ENCODE assay signal across 20 cellular contexts in the genomic region with DNA sequence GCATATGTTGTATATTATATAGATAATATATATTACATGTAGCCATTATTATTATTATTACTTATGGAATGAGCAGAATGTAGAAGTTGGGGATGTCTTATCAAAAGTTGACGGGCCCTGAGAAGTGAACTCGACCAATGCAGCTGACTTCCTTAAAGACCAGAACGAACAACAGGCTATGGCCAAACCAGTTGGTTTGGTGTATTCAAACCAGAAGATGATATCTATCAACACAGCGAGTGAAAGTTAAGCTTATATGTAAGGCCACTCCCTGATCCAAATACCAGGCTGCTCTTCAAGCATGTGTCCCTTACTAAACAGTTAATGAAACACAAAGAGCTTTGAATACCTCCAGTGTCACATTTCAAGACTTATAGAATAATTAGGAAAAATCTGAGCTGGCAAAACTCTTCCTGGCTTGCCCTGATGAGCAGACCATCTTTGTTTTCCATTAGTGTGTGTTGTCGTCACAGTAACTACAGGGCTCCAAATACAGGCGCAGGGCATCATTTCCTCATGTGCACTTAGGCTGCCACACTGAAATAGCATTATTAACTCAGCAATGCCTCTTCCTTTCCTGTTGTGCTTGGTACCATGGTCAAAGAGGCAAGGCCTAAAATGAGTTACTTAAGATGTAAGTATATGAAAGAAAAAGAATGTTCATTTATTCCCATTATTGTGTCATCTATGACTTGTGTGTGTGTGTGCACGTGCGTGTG. TPM values are rescaled to one million over a fixed set of nuclear protein-coding genes. Genes with fewer than 3 reads are reported as not detected.
DNase-seq lines count a peak whose midpoint lies in the region; ATAC-seq, FAIRE-seq and TF ChIP-seq lines count a peak whose summit lies in the region.
"Had no signal": no experiment of that assay in that cellular context is flagged by ENCODE, and none has a peak within 500 bp of the region (broad histone marks: within the 10 kb centered on the region; RNA-seq: fewer than 3 reads in every experiment).

No MANE protein-coding gene starts in this region.

- no peak for FAIRE-seq in GM12878 (lab: Jason Lieb, UNC)
- FAIRE-seq: H54, TTC549 had no signal

- CTCF ChIA-PET in GM12878 (lab: Yijun Ruan, JAX): no interaction called here
- CTCF ChIA-PET in CD8-positive, alpha-beta memory T cell (lab: Charles Lee): no interaction called here

- POLR2A ChIA-PET in GM12878 (lab: Charles Lee): interaction anchor here (1.2 kb wide), 1 partner anchor 203 kb away, joined by 6 read pairs; a partner anchor contains a TSS
- POLR2A ChIA-PET in CD8-positive, alpha-beta memory T cell (lab: Charles Lee): no interaction called here

- no peak overlapping the region for H2AFZ ChIP-seq in GM12878 (ENCODE audit: control insufficient read depth, low read depth, low read length)

- H3K79me2 ChIP-seq in GM12878 (ENCODE audit: control insufficient read depth, insufficient read depth, low read length): no peaks in the 10 kb centered on the region

- H3K27me3 ChIP-seq in GM12878 (replicated peaks in 1 of 2; ENCODE audit: control insufficient read depth in 2 of 2, insufficient read depth in 2 of 2, low read length in 1 of 2) (no peaks in the 10 kb centered on the region), lung (ENCODE audit: control insufficient read depth, insufficient read depth) (no peaks in the 10 kb centered on the region), stomach (no peaks in the 10 kb centered on the region)
- no peaks in the 10 kb centered on the region for H3K27me3 ChIP-seq in CD8-positive, alpha-beta memory T cell (ENCODE audit: insufficient read depth, low read length, poor library complexity, severe bottlenecking)

- in situ Hi-C loops in GM12878 (cut with MboI): no loop called here

- RAD21 ChIA-PET in GM12878 (lab: Charles Lee; ENCODE audit: unreplicated experiment): interaction anchor here (1.3 to 1.7 kb wide), 2 partner anchors 13 to 15 kb away, joined by 3 to 4 read pairs; no protein-coding TSS in a partner anchor

- H3K4me3 ChIP-seq in GM12878: no peak overlapping the region
- H3K4me3 ChIP-seq in lung: no peak overlapping the region
- no peak overlapping the region for H3K4me3 ChIP-seq in stomach
- H3K4me3 ChIP-seq in CD8-positive, alpha-beta memory T cell (ENCODE audit: low read length): no peak overlapping the region

- 0 out of 2 replicates have a peak, but pooled peaks cover 2% of the 10 kb centered on the region for H3K4me1 ChIP-seq in GM12878 (ENCODE audit: control insufficient read depth, insufficient read depth, low read length)
- H3K4me1 ChIP-seq in lung (ENCODE audit: control insufficient read depth in 2 of 2, insufficient read depth in 2 of 2, low read length in 2 of 2): peaks cover 3 to 38% of the 10 kb centered on the region in 2 donors
- peaks cover 0 to 32% (median 16%) of the 10 kb centered on the region in 4 donors for H3K4me1 ChIP-seq in stomach
- no peaks in the 10 kb centered on the region for H3K4me1 ChIP-seq in CD8-positive, alpha-beta memory T cell (ENCODE audit: insufficient read depth, low read length)

- no peaks in the 10 kb centered on the region for H3K9me3 Mint-ChIP-seq in CD8-positive, alpha-beta memory T cell
- H3K9me3 Mint-ChIP-seq: activated naive CD4-positive, alpha-beta T cell treated with anti-CD3 and anti-CD28 coated beads, Interleukin-2, amount 50 U/mL, for 72 hours; CD8-positive, alpha-beta T cell; effector memory CD8-positive, alpha-beta T cell; immature natural killer cell had no signal

- no peak overlapping the region for H3K9ac ChIP-seq in GM12878 (ENCODE audit: control insufficient read depth, insufficient read depth, low read length)

- no peaks in the 10 kb centered on the region for H3K4me1 Mint-ChIP-seq in CD8-positive, alpha-beta memory T cell
- H3K4me1 Mint-ChIP-seq: immature natural killer cell had no signal

- 74% methylated on average over 8 of the region's 8 CpGs for WGBS in GM12878 (ENCODE audit: insufficient coverage, insufficient replicate concordance, low lambda C conversion rate, missing lambda C conversion rate)
- WGBS in lung, 2 donors: 78 to 90% methylated on average over 8 of the region's 8 CpGs
- 72 to 83% (median 80%) methylated on average over 8 of the region's 8 CpGs for WGBS in stomach, 5 donors

- SMC1A ChIA-PET in GM12878 (lab: Charles Lee; ENCODE audit: uncharacterized antibody, unreplicated experiment): interaction anchor here (0.7 to 2.8 kb wide), 10 partner anchors 9 to 205 kb away, joined by 3 to 11 read pairs (median 4); no protein-coding TSS in a partner anchor

- no peaks in the 10 kb centered on the region for H3K36me3 Mint-ChIP-seq in CD8-positive, alpha-beta memory T cell
- H3K36me3 Mint-ChIP-seq: activated naive CD4-positive, alpha-beta T cell treated with anti-CD3 and anti-CD28 coated beads, Interleukin-2, amount 50 U/mL, for 72 hours; CD8-positive, alpha-beta T cell; immature natural killer cell had no signal

- TF ChIP-seq POLR2A in GM12878 (IDR thresholded peaks at IDR 0.05; ENCODE audit: low read depth, low read length) (no peak), stomach (IDR thresholded peaks at IDR 0.05) (no peak)

- intact Hi-C loops in GM12878 (cut with micrococcal nuclease; ENCODE audit: unreplicated experiment) (no loop called here), stomach (cut with DNase I; ENCODE audit: low total_unique reads) (no loop called here)

- H3K27ac Mint-ChIP-seq in CD8-positive, alpha-beta memory T cell: no peak overlapping the region
- H3K27ac Mint-ChIP-seq: activated naive CD4-positive, alpha-beta T cell treated with anti-CD3 and anti-CD28 coated beads, Interleukin-2, amount 50 U/mL, for 72 hours; CD8-positive, alpha-beta T cell; effector memory CD8-positive, alpha-beta T cell; immature natural killer cell had no signal

- DNase-seq in HT-29 (ENCODE audit: low spot score) (peak; percentile 6), GM12878 (ENCODE audit: low read depth, low spot score) (no peak), lung (ENCODE audit: low spot score) (no peak), stomach (no peak), NCI-H446 (lab: John Stamatoyannopoulos, UW) (no peak)
- DNase-seq in CD8-positive, alpha-beta memory T cell: no peak
- DNase-seq: activated CD4-positive, alpha-beta T cell treated with anti-CD3 and anti-CD28 coated beads for 48 hours; CD8-positive, alpha-beta T cell; DND-41; effector memory CD8-positive, alpha-beta T cell; immature natural killer cell; NCI-H1092 treated with DMSO at 0.1 percent for 48 hours; NCI-H524 treated with DMSO at 0.1 percent for 48 hours; occipital lobe; stimulated activated CD4-positive, alpha-beta T cell treated with anti-CD3 and anti-CD28 coated beads, Interleukin-15, amount 100 ng/mL, for 24 hours had no signal

- no peak for TF ChIP-seq RAD21 in GM12878 (IDR thresholded peaks at IDR 0.05; ENCODE audit: insufficient read depth, low read depth, low read length)

- H3K4me2 ChIP-seq in GM12878 (ENCODE audit: control insufficient read depth, insufficient read depth): no peak overlapping the region

- H3K36me3 ChIP-seq in GM12878 (ENCODE audit: control insufficient read depth in 2 of 2, insufficient read depth in 2 of 2, low read length in 1 of 2): no peaks in the 10 kb centered on the region
- H3K36me3 ChIP-seq in lung (ENCODE audit: control insufficient read depth in 2 of 2, insufficient read depth in 2 of 2, low read length in 2 of 2): no peaks in the 10 kb centered on the region
- H3K36me3 ChIP-seq in stomach: no peaks in the 10 kb centered on the region
- H3K36me3 ChIP-seq in CD8-positive, alpha-beta memory T cell (ENCODE audit: insufficient read depth, low read length): no peaks in the 10 kb centered on the region

- no TSS peak for BruUV-seq in GM12878 (replicated peaks; lab: Mats Ljungman, UMichigan)

- TF ChIP-seq EP300 in GM12878 (IDR thresholded peaks at IDR 0.05; ENCODE audit: borderline replicate concordance in 1 of 2, control insufficient read depth in 1 of 2, low read depth in 2 of 2, low read length in 2 of 2): no peak
- TF ChIP-seq EP300 in stomach (IDR thresholded peaks at IDR 0.05): no peak

- H3K27ac ChIP-seq in GM12878 (ENCODE audit: control insufficient read depth, insufficient read depth) (no peak overlapping the region), lung (ENCODE audit: low read depth in 1 of 2, low read length in 1 of 2) (peak overlapping the region; percentile 39 to 43), stomach (peak overlapping the region in 4 of 5 donors; percentile 16 to 70 (median 38))
- H3K27ac ChIP-seq in CD8-positive, alpha-beta memory T cell (ENCODE audit: low read depth, low read length): no peak overlapping the region

- H4K20me1 ChIP-seq in GM12878 (ENCODE audit: control insufficient read depth, insufficient read depth): no peaks in the 10 kb centered on the region

- H3K9me3 ChIP-seq in GM12878 (replicated peaks; ENCODE audit: control insufficient read depth, insufficient read depth, low read length) (no peaks in the 10 kb centered on the region; the same call in 2 of the 3 replicates), lung (ENCODE audit: control insufficient read depth in 2 of 2, insufficient read depth in 1 of 2, low read length in 1 of 2) (no peaks in the 10 kb centered on the region), stomach (no peaks in the 10 kb centered on the region)
- no peaks in the 10 kb centered on the region for H3K9me3 ChIP-seq in CD8-positive, alpha-beta memory T cell (ENCODE audit: low read length)

- TF ChIP-seq CTCF in GM12878 (IDR thresholded peaks at IDR 0.05 in 2 of 3, conservative IDR thresholded peaks at IDR 0.05 in 1 of 3; ENCODE audit: control insufficient read depth in 2 of 3, extremely low read depth in 1 of 3, insufficient read depth in 1 of 3, low read depth in 3 of 3, low read length in 3 of 3) (no peak), lung (IDR thresholded peaks at IDR 0.05; ENCODE audit: control extremely low read depth, extremely low read depth) (no peak), stomach (IDR thresholded peaks at IDR 0.05) (no peak)

- ATAC-seq in GM12878: peak; percentile 32
- no peak for ATAC-seq in lung (ENCODE audit: insufficient read depth, low FRiP score)
- ATAC-seq in HG02840 (IDR thresholded peaks at IDR 0.05; ENCODE audit: low FRiP score, unreplicated experiment): no peak
- no peak for ATAC-seq in HG03025 (IDR thresholded peaks at IDR 0.05; ENCODE audit: low FRiP score, unreplicated experiment)
- ATAC-seq: activated naive CD4-positive, alpha-beta T cell treated with anti-CD3 and anti-CD28 coated beads, Interleukin-2, amount 50 U/mL, for 72 hours; CD8-positive, alpha-beta T cell; effector memory CD8-positive, alpha-beta T cell had no signal

- peaks cover 4 to 38% of the 10 kb centered on the region in 2 donors for H3K27me3 Mint-ChIP-seq in CD8-positive, alpha-beta memory T cell

- no peak overlapping the region for H3K4me3 Mint-ChIP-seq in CD8-positive, alpha-beta memory T cell
- H3K4me3 Mint-ChIP-seq: CD8-positive, alpha-beta T cell; effector memory CD8-positive, alpha-beta T cell; immature natural killer cell had no signal

RNA-seq across cellular contexts. Expression of a gene that starts 6.6 kb away (rescaled TPM):
- total RNA-seq in HT-29 (2014; rRNA removed; shearing (Covaris generic)): not detected in 2 replicates
- total RNA-seq in GM12878 (2013; cell fraction: nucleolus; rRNA removed): 2.8 and 3.3 TPM in 2 replicates
- total RNA-seq in GM12878 (2014; rRNA removed) (0.56 and 0.71 TPM in 2 replicates), GM12878 (2014; rRNA removed; fragmentation: Illumina TruSeq; extraction: Trizol) (0.92 and 0.98 TPM in 2 replicates), GM12878 (2021) (0.43 and 0.54 TPM in 2 replicates), lung (10 to 100 TPM; 16.5 to 24.1 TPM), stomach (10 to 100 TPM in 3 of 5 donors, 1 to 10 TPM in 2; 2.6 to 29.8 (median 21.9) TPM)
- polyA plus RNA-seq in GM12878 (2011; ENCODE audit: low read depth): 0.14 TPM
- polyA plus RNA-seq in GM12878 (2011; rRNA removed) (2.0 and 3.1 TPM in 2 replicates), GM12878 (2014; fragmentation: Illumina TruSeq; extraction: Trizol) (0.48 and 0.74 TPM in 2 replicates), GM12878 (2014; fragmentation: Nextera tagmentation; extraction: Ambion mirVana) (under 1 TPM; 0.23 to 0.33 TPM), GM12878 (2014; rRNA removed) (0.25 and 0.32 TPM in 2 replicates), GM12878 (2016; fragmentation: Nextera tagmentation; extraction: Ambion mirVana) (under 1 TPM; 0.29 to 0.40 TPM), lung (1 to 10 TPM; 5.6 to 5.7 TPM), stomach (1 to 10 TPM in 1 of 3 donors, under 1 TPM in 2; 0.31 to 1.8 (median 0.37) TPM)
- 1.0 and 1.2 TPM in 2 replicates for polyA plus RNA-seq in GM12878 (2011; cell fraction: cytosol; rRNA removed)
- 1.0 and 1.3 TPM in 2 replicates for polyA plus RNA-seq in GM12878 (2011; cell fraction: nucleus; rRNA removed)
- 0.15 and 0.25 TPM in 2 replicates for polyA plus RNA-seq in GM12878 (2012)
- polyA minus RNA-seq in GM12878 (2011; rRNA and poly(A)+ RNA removed): 2.9 and 3.3 TPM in 2 replicates
- polyA minus RNA-seq in GM12878 (2011; cell fraction: cytosol; rRNA and poly(A)+ RNA removed): 0.94 and 1.2 TPM in 2 replicates
- polyA minus RNA-seq in GM12878 (2011; cell fraction: nucleus; rRNA and poly(A)+ RNA removed): 1.3 and 1.5 TPM in 2 replicates
- total RNA-seq in CD8-positive, alpha-beta memory T cell: not detected
- polyA plus RNA-seq in CD8-positive, alpha-beta memory T cell: not detected
- total RNA-seq: activated naive CD4-positive, alpha-beta T cell treated with anti-CD3 and anti-CD28 coated beads, Interleukin-2, amount 50 U/mL, for 72 hours had no signal
- polyA plus RNA-seq: immature natural killer cell had no signal

Comparison
In these comparisons a context has a peak if more than half of its experiments do, and no peak if none do; other contexts are left out.
1. H3K27ac ChIP-seq: peak in lung (2 of 2) and stomach (4 of 5); none in GM12878 (single experiment) and CD8-positive, alpha-beta memory T cell (single experiment).